Comparison of ENCODE assay signal across 15 cellular contexts in the genomic region with DNA sequence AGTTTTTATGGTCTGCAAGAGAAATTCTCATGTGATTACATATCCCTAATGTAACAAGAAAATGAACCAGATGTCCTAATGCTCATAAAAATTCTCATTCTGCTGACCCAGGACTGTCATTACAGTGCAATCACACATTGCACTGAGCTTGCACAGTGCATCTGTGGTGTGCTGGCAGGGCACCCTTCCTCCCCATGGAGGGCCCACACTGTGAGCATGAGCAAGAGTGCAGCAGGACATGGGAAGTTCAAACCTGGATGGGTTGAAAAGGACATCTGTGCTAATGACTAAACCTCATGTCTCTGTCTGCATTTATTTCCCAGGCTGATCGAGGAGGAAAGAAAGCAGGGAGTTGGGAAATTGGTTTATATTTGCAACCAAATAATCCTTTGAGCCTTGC.
A peak's percentile ranks its signal among the peaks of the same experiment; 100 is the strongest.
DNase-seq lines count a peak whose midpoint lies in the region; ATAC-seq, FAIRE-seq and TF ChIP-seq lines count a peak whose summit lies in the region.
"Had no signal": no experiment of that assay in that cellular context is flagged by ENCODE, and none has a peak within 500 bp of the region (broad histone marks: within the 10 kb centered on the region; RNA-seq: fewer than 3 reads in every experiment).

No MANE protein-coding gene starts in this region.

- H3K4me2 ChIP-seq in GM12878 (ENCODE audit: control insufficient read depth, insufficient read depth): no peak overlapping the region

- intact Hi-C loops in Right ventricle myocardium superior (cut with DNase I) (no loop called here), cardiac septum (cut with DNase I) (no loop called here), GM12878 (cut with micrococcal nuclease; ENCODE audit: unreplicated experiment) (no loop called here), vagina (cut with DNase I) (no loop called here), aorta (cut with DNase I) (no loop called here)

- H3K79me2 ChIP-seq in GM12878 (ENCODE audit: control insufficient read depth, insufficient read depth, low read length): no peaks in the 10 kb centered on the region

- CTCF ChIA-PET in GM12878 (lab: Yijun Ruan, JAX): no interaction called here

- BruUV-seq in GM12878 (replicated peaks; lab: Mats Ljungman, UMichigan): no TSS peak

- DNase-seq in Right ventricle myocardium superior (no peak), cardiac septum (ENCODE audit: low spot score) (no peak), GM12878 (ENCODE audit: low read depth, low spot score) (no peak), lung (ENCODE audit: low spot score) (peak; percentile 30), vagina (ENCODE audit: extremely low spot score in 2 of 2) (no peak), GM19238 (ENCODE audit: insufficient read length, low spot score) (no peak), aorta (no peak)
- DNase-seq: activated effector memory CD4-positive, alpha-beta T cell treated with Interleukin-2 at 50 U/mL for 16 hours; effector memory CD4-positive, alpha-beta T cell; MM.1S; NCI-H2029 treated with DMSO at 0.1 percent for 48 hours; SHP77 had no signal

- POLR2A ChIA-PET in GM12878 (lab: Charles Lee): no interaction called here

- H3K36me3 ChIP-seq in GM12878 (ENCODE audit: control insufficient read depth in 2 of 2, insufficient read depth in 2 of 2, low read length in 1 of 2) (no peaks in the 10 kb centered on the region), lung (ENCODE audit: control insufficient read depth in 2 of 2, insufficient read depth in 2 of 2, low read length in 2 of 2) (no peaks in the 10 kb centered on the region), vagina (peaks cover 0 to 6% of the 10 kb centered on the region in 2 donors), aorta (ENCODE audit: control insufficient read depth in 1 of 2, insufficient read depth in 2 of 2, low read length in 1 of 2) (peaks cover under 1 to 1% of the 10 kb centered on the region in 2 donors)
- H3K36me3 ChIP-seq: breast epithelium had no signal

- no peak overlapping the region for H3K4me3 ChIP-seq in GM12878
- no peak overlapping the region for H3K4me3 ChIP-seq in lung
- H3K4me3 ChIP-seq in vagina: no peak overlapping the region
- no peak overlapping the region for H3K4me3 ChIP-seq in aorta (ENCODE audit: low read length in 2 of 2)
- H3K4me3 ChIP-seq: breast epithelium had no signal

- TF ChIP-seq POLR2A in GM12878 (IDR thresholded peaks at IDR 0.05; ENCODE audit: low read depth, low read length) (no peak), vagina (IDR thresholded peaks at IDR 0.05) (no peak)

- TF ChIP-seq EP300 in GM12878 (IDR thresholded peaks at IDR 0.05; ENCODE audit: borderline replicate concordance in 1 of 2, control insufficient read depth in 1 of 2, low read depth in 2 of 2, low read length in 2 of 2): no peak

- H3K4me1 ChIP-seq in GM12878 (ENCODE audit: control insufficient read depth, insufficient read depth, low read length): no peaks in the 10 kb centered on the region
- H3K4me1 ChIP-seq in lung (ENCODE audit: control insufficient read depth in 2 of 2, insufficient read depth in 2 of 2, low read length in 2 of 2): no peaks in the 10 kb centered on the region
- peaks cover 23% of the 10 kb centered on the region for H3K4me1 ChIP-seq in vagina
- no peaks in the 10 kb centered on the region for H3K4me1 ChIP-seq in aorta (ENCODE audit: control insufficient read depth in 1 of 2, insufficient read depth in 2 of 2, low read length in 2 of 2)
- H3K4me1 ChIP-seq: breast epithelium had no signal

- WGBS in GM12878 (ENCODE audit: insufficient coverage, insufficient replicate concordance, low lambda C conversion rate, missing lambda C conversion rate): 0% methylated on average over 1 of the region's 1 CpG
- 75 to 76% methylated on average over 1 of the region's 1 CpG for WGBS in lung, 2 donors
- 74 to 84% methylated on average over 1 of the region's 1 CpG for WGBS in aorta, 2 donors

- no peaks in the 10 kb centered on the region; a peak in 1 of 4 replicates for H3K27me3 ChIP-seq in GM12878 (replicated peaks in 1 of 2; ENCODE audit: control insufficient read depth in 2 of 2, insufficient read depth in 2 of 2, low read length in 1 of 2)
- H3K27me3 ChIP-seq in lung (ENCODE audit: control insufficient read depth, insufficient read depth): no peaks in the 10 kb centered on the region
- no peaks in the 10 kb centered on the region for H3K27me3 ChIP-seq in vagina
- no peaks in the 10 kb centered on the region for H3K27me3 ChIP-seq in aorta (ENCODE audit: control insufficient read depth in 1 of 2, insufficient read depth in 2 of 2, low read length in 1 of 2)
- H3K27me3 ChIP-seq: breast epithelium had no signal

- TF ChIP-seq CTCF in GM12878 (IDR thresholded peaks at IDR 0.05 in 2 of 3, conservative IDR thresholded peaks at IDR 0.05 in 1 of 3; ENCODE audit: control insufficient read depth in 2 of 3, extremely low read depth in 1 of 3, insufficient read depth in 1 of 3, low read depth in 3 of 3, low read length in 3 of 3) (no peak), lung (IDR thresholded peaks at IDR 0.05; ENCODE audit: control extremely low read depth, extremely low read depth) (no peak), vagina (IDR thresholded peaks at IDR 0.05) (no peak)

- no peak overlapping the region for H2AFZ ChIP-seq in GM12878 (ENCODE audit: control insufficient read depth, low read depth, low read length)

- no peak for FAIRE-seq in GM12878 (lab: Jason Lieb, UNC)
- FAIRE-seq: keratinocyte had no signal

- RAD21 ChIA-PET in GM12878 (lab: Charles Lee; ENCODE audit: unreplicated experiment): no interaction called here

- in situ Hi-C loops in GM12878 (cut with MboI): no loop called here

- ATAC-seq in Right ventricle myocardium superior (ENCODE audit: poor library complexity) (peak; percentile 49), GM12878 (peak; percentile 34; the same call in 1 of the 3 replicates), lung (ENCODE audit: insufficient read depth, low FRiP score) (peak; percentile 60), GM21528 (IDR thresholded peaks at IDR 0.05; ENCODE audit: low FRiP score, unreplicated experiment) (no peak), aorta (ENCODE audit: low FRiP score) (no peak)

- no peak overlapping the region for H3K9ac ChIP-seq in GM12878 (ENCODE audit: control insufficient read depth, insufficient read depth, low read length)

- TF ChIP-seq RAD21 in GM12878 (IDR thresholded peaks at IDR 0.05; ENCODE audit: insufficient read depth, low read depth, low read length): no peak

- H3K27ac ChIP-seq in GM12878 (ENCODE audit: control insufficient read depth, insufficient read depth): no peak overlapping the region
- no peak overlapping the region for H3K27ac ChIP-seq in lung (ENCODE audit: low read depth in 1 of 2, low read length in 1 of 2)
- peak overlapping the region; percentile 51 for H3K27ac ChIP-seq in vagina
- H3K27ac ChIP-seq in aorta (ENCODE audit: low read depth in 1 of 2, low read length in 2 of 2): no peak overlapping the region
- H3K27ac ChIP-seq: breast epithelium had no signal

- H3K9me3 ChIP-seq in GM12878 (replicated peaks; ENCODE audit: control insufficient read depth, insufficient read depth, low read length): no peaks in the 10 kb centered on the region
- no peaks in the 10 kb centered on the region for H3K9me3 ChIP-seq in lung (ENCODE audit: control insufficient read depth in 2 of 2, insufficient read depth in 1 of 2, low read length in 1 of 2)
- H3K9me3 ChIP-seq in vagina: no peaks in the 10 kb centered on the region
- H3K9me3 ChIP-seq in aorta (ENCODE audit: control insufficient read depth, low read length): no peaks in the 10 kb centered on the region
- H3K9me3 ChIP-seq: breast epithelium had no signal

- no peaks in the 10 kb centered on the region for H4K20me1 ChIP-seq in GM12878 (ENCODE audit: control insufficient read depth, insufficient read depth)

- SMC1A ChIA-PET in GM12878 (lab: Charles Lee; ENCODE audit: uncharacterized antibody, unreplicated experiment): interaction anchor here (0.6 to 1.5 kb wide), 4 partner anchors 9 to 205 kb away, joined by 3 to 5 read pairs (median 3); no protein-coding TSS in a partner anchor

TF ChIP-seq in GM12878, 131 proteins besides CTCF, POLR2A, EP300 and RAD21:
- no peak for TF ChIP-seq NFIC (IDR thresholded peaks at IDR 0.05; ENCODE audit: low read depth, low read length)

Comparison
In these comparisons a context has a peak if more than half of its experiments do, and no peak if none do; other contexts are left out.
1. ATAC-seq: peak in Right ventricle myocardium superior (single experiment), GM12878 (single experiment) and lung (single experiment); none in GM21528 (single experiment) and aorta (single experiment).